ENCODE assay signal across 20 cellular contexts in genomic region chr5:179190851-179191505, GRCh38.
A peak's percentile ranks its signal among the peaks of the same experiment; 100 is the strongest.
DNase-seq lines count a peak whose midpoint lies in the region; ATAC-seq, FAIRE-seq and TF ChIP-seq lines count a peak whose summit lies in the region.
"Had no signal": no experiment of that assay in that cellular context is flagged by ENCODE, and none has a peak within 500 bp of the region (broad histone marks: within the 10 kb centered on the region; RNA-seq: fewer than 3 reads in every experiment).

No MANE protein-coding gene starts in this region.

- H3K36me3 Mint-ChIP-seq in Calu3 (ENCODE audit: insufficient read depth, unreplicated experiment) = no peaks in the 10 kb centered on the region
- H3K36me3 Mint-ChIP-seq: CD8-positive, alpha-beta memory T cell had no signal

- no peak overlapping the region for H4K91ac ChIP-seq in H1 (replicated peaks; ENCODE audit: insufficient read length, low read length)

- no peak overlapping the region for H3K18ac ChIP-seq in H1 (ENCODE audit: extremely low read depth, low read length)

- H3K4me3 Mint-ChIP-seq in Calu3 (ENCODE audit: low read depth, unreplicated experiment) = no peak overlapping the region
- H3K4me3 Mint-ChIP-seq: CD8-positive, alpha-beta memory T cell had no signal

- no peak for FAIRE-seq in H1 (lab: Jason Lieb, UNC)
- FAIRE-seq: D721Med had no signal

- 88% methylated on average over 24 of the region's 26 CpGs; no CpG with 5 or more reads in 1 of the 2 experiments for WGBS in H1 (ENCODE audit: extremely low coverage in 1 of 2, insufficient coverage in 1 of 2, insufficient read length in 1 of 2, insufficient replicate concordance in 2 of 2, low coverage in 1 of 2, low lambda C conversion rate in 2 of 2, missing lambda C conversion rate in 1 of 2), 2 experiments
- WGBS in liver = 58% methylated on average over 26 of the region's 26 CpGs

- CTCF ChIA-PET in H1 (lab: Charles Lee; ENCODE audit: partially characterized antibody) = interaction anchor here (0.6 to 1.6 kb wide), 6 partner anchors 12 to 460 kb away, joined by 3 to 6 read pairs (median 3); partner anchors contain the start of gene ZNF354A
- CTCF ChIA-PET in Calu3 (lab: Charles Lee) = interaction anchor here (0.6 kb wide), 1 partner anchor 745 kb away, joined by 7 read pairs; no protein-coding TSS in a partner anchor

- no peaks in the 10 kb centered on the region for H3K36me3 ChIP-seq in RWPE2 (ENCODE audit: low read depth)
- H3K36me3 ChIP-seq in H1 (ENCODE audit: control insufficient read depth in 2 of 4, insufficient read depth in 4 of 4, low read length in 3 of 4) = no peaks in the 10 kb centered on the region
- no peaks in the 10 kb centered on the region for H3K36me3 ChIP-seq in liver (ENCODE audit: control insufficient read depth in 4 of 4, insufficient read depth in 3 of 4, low read depth in 1 of 4, low read length in 3 of 4)

- TF ChIP-seq POLR2A in H1 (IDR thresholded peaks at IDR 0.05; ENCODE audit: control extremely low read depth in 1 of 2, low read depth in 2 of 2, low read length in 2 of 2) = no peak

- no peak overlapping the region for H4K5ac ChIP-seq in H1 (ENCODE audit: insufficient read length, low read depth, low read length)

- intact Hi-C loops in Calu3 (cut with micrococcal nuclease; ENCODE audit: unreplicated experiment) = no loop called here

- no peaks in the 10 kb centered on the region for H3K27me3 Mint-ChIP-seq in Calu3 (ENCODE audit: unreplicated experiment)

- no peak overlapping the region for H3K4me2 ChIP-seq in H1 (ENCODE audit: insufficient read depth in 1 of 2, low read depth in 2 of 2, low read length in 2 of 2)

- ATAC-seq in RWPE2 (ENCODE audit: low read depth) = no peak
- ATAC-seq in GM19455 (IDR thresholded peaks at IDR 0.05; ENCODE audit: unreplicated experiment) = no peak
- ATAC-seq: Panc1 had no signal

- no peak for TF ChIP-seq EP300 in H1 (IDR thresholded peaks at IDR 0.05; ENCODE audit: borderline replicate concordance in 1 of 2, low read depth in 2 of 2, low read length in 2 of 2)

- no peaks in the 10 kb centered on the region for H3K23me2 ChIP-seq in H1 (ENCODE audit: low read depth, low read length)

- H3K14ac ChIP-seq in H1 (ENCODE audit: insufficient read length) = no peak overlapping the region

- H3K27me3 ChIP-seq in RWPE2 (ENCODE audit: insufficient read depth, poor library complexity, severe bottlenecking) = no peaks in the 10 kb centered on the region
- no peaks in the 10 kb centered on the region for H3K27me3 ChIP-seq in H1 (replicated peaks in 1 of 4; ENCODE audit: control insufficient read depth in 3 of 4, extremely low read depth in 1 of 4, insufficient read depth in 3 of 4, low read length in 3 of 4)
- H3K27me3 ChIP-seq in liver (ENCODE audit: control insufficient read depth in 4 of 4, insufficient read depth in 4 of 4, low read length in 3 of 4) = no peaks in the 10 kb centered on the region

- no peak overlapping the region for H3K9ac ChIP-seq in H1 (replicated peaks in 1 of 4; ENCODE audit: extremely low read depth in 1 of 4, low read depth in 3 of 4, low read length in 3 of 4)
- no peak overlapping the region for H3K9ac ChIP-seq in liver (ENCODE audit: low read depth in 1 of 2, low read length in 2 of 2)
- H3K9ac ChIP-seq: GM23248 had no signal

- no peak overlapping the region for H3K56ac ChIP-seq in H1 (replicated peaks; ENCODE audit: insufficient read length, low read depth, low read length)

- H3K79me2 ChIP-seq in H1 (ENCODE audit: control insufficient read depth in 1 of 2, insufficient read depth in 2 of 2, low read length in 2 of 2) = no peaks in the 10 kb centered on the region

- H3K9me3 Mint-ChIP-seq in Calu3 (ENCODE audit: low read depth, unreplicated experiment) = peaks cover 20% of the 10 kb centered on the region
- H3K9me3 Mint-ChIP-seq: CD8-positive, alpha-beta memory T cell had no signal

- H2BK12ac ChIP-seq in H1 (ENCODE audit: low read depth, low read length) = 0 out of 2 replicates have a peak overlapping the region, but pooled peaks have one; percentile 27

- BruUV-seq in Calu3 (replicated peaks; lab: Mats Ljungman, UMichigan) = no TSS peak

- H2BK20ac ChIP-seq in H1 (ENCODE audit: low read length) = no peak overlapping the region; the same call in 1 of the 2 replicates

- H3K9me3 ChIP-seq in RWPE2 (ENCODE audit: severe bottlenecking) (peaks cover 10% of the 10 kb centered on the region), H1 (ENCODE audit: insufficient read depth in 2 of 2, low read depth in 1 of 2, low read length in 1 of 2) (no peaks in the 10 kb centered on the region), liver (ENCODE audit: control insufficient read depth in 4 of 4, low read length in 3 of 4) (no peaks in the 10 kb centered on the region)

- peak overlapping the region; percentile 22 for H4K8ac ChIP-seq in H1 (ENCODE audit: extremely low read depth, insufficient read depth, low read length)

- no peaks in the 10 kb centered on the region for H3K4me1 Mint-ChIP-seq in Calu3 (ENCODE audit: low read depth, unreplicated experiment)
- H3K4me1 Mint-ChIP-seq: CD8-positive, alpha-beta memory T cell had no signal

- H2BK120ac ChIP-seq in H1 (replicated peaks; ENCODE audit: low read depth, low read length) = no peak overlapping the region

- TF ChIP-seq RAD21 in H1 (IDR thresholded peaks at IDR 0.05 in 1 of 2, conservative IDR thresholded peaks at IDR 0.05 in 1 of 2; ENCODE audit: low read depth in 2 of 2, low read length in 2 of 2) (no peak), liver (IDR thresholded peaks at IDR 0.05) (no peak)

- no peak overlapping the region for H3K27ac Mint-ChIP-seq in Calu3 (ENCODE audit: unreplicated experiment)
- H3K27ac Mint-ChIP-seq: CD8-positive, alpha-beta memory T cell had no signal

- no peak overlapping the region for H3K27ac ChIP-seq in RWPE2 (ENCODE audit: poor library complexity, severe bottlenecking)
- no peak overlapping the region for H3K27ac ChIP-seq in H1 (ENCODE audit: low read depth, low read length)
- no peak overlapping the region for H3K27ac ChIP-seq in liver (ENCODE audit: low read depth in 1 of 2, low read length in 2 of 2)
- H3K27ac ChIP-seq: GM23248 had no signal

- POLR2A ChIA-PET in H1 (lab: Charles Lee; ENCODE audit: partially characterized antibody) = no interaction called here

- H3K4ac ChIP-seq in H1 (replicated peaks; ENCODE audit: insufficient read length, low read depth, low read length) = no peak overlapping the region

- H2AFZ ChIP-seq in H1 (ENCODE audit: low read length) = no peak overlapping the region
- H2AFZ ChIP-seq: GM23248 had no signal

- H3K23ac ChIP-seq in H1 (ENCODE audit: insufficient read length) = no peak overlapping the region

- H4K20me1 ChIP-seq in H1 (replicated peaks in 1 of 2; ENCODE audit: control insufficient read depth in 1 of 2, insufficient read depth in 2 of 2, low read length in 2 of 2) = peaks cover 0 to 2% of the 10 kb centered on the region in 2 experiments

- no peaks in the 10 kb centered on the region for H3K79me1 ChIP-seq in H1 (ENCODE audit: low read depth, low read length)

- H3K4me3 ChIP-seq in RWPE2 (ENCODE audit: severe bottlenecking) = no peak overlapping the region
- no peak overlapping the region for H3K4me3 ChIP-seq in H1 (ENCODE audit: extremely low read depth in 1 of 4, insufficient read depth in 2 of 4, low read depth in 3 of 4, low read length in 4 of 4)
- no peak overlapping the region for H3K4me3 ChIP-seq in liver (ENCODE audit: low read depth in 1 of 3, low read length in 3 of 3)
- H3K4me3 ChIP-seq: GM23248 had no signal

- H3K4me1 ChIP-seq in RWPE2 (ENCODE audit: insufficient read depth, poor library complexity, severe bottlenecking) = no peaks in the 10 kb centered on the region
- H3K4me1 ChIP-seq in H1 (replicated peaks in 1 of 4; ENCODE audit: control insufficient read depth in 3 of 4, insufficient read depth in 4 of 4, low read length in 3 of 4) = peaks cover 8 to 39% (median 27%) of the 10 kb centered on the region in 4 experiments
- H3K4me1 ChIP-seq in liver (ENCODE audit: control insufficient read depth in 4 of 4, insufficient read depth in 4 of 4, low read length in 3 of 4) = peaks cover 0 to 3% (median 0%) of the 10 kb centered on the region in 4 donors

- TF ChIP-seq CTCF in RWPE2 (IDR thresholded peaks at IDR 0.05; ENCODE audit: poor library complexity, severe bottlenecking) = no peak
- TF ChIP-seq CTCF in H1 (IDR thresholded peaks at IDR 0.05; ENCODE audit: control extremely low read depth in 1 of 3, insufficient read depth in 1 of 3, low read depth in 1 of 3, low read length in 3 of 3) = no peak
- no peak for TF ChIP-seq CTCF in liver (IDR thresholded peaks at IDR 0.05; ENCODE audit: low read depth, low read length, missing input control)
- no peak for TF ChIP-seq CTCF in Calu3 (IDR thresholded peaks at IDR 0.05; ENCODE audit: unreplicated experiment)

- H2BK15ac ChIP-seq in H1 (ENCODE audit: low read length) = peak overlapping the region; percentile 72; the same call in 1 of the 2 replicates

- DNase-seq in RWPE2 (ENCODE audit: low spot score) = peak; percentile 48
- no peak for DNase-seq in H1 (ENCODE audit: low read depth in 1 of 2, low spot score in 2 of 2)
- DNase-seq in retina = peak; percentile 37
- DNase-seq in Calu3 = no peak
- no peak for DNase-seq in EL
- DNase-seq in HK-2 (ENCODE audit: unreplicated experiment) = no peak
- DNase-seq: ACHN, C1 segment of cervical spinal cord, GM23248, KBM-7, NCI-H1105, NCI-H1694, NCI-H2081 treated with DMSO at 0.1 percent for 48 hours, NCI-H446 treated with DMSO at 0.1 percent for 48 hours, NCI-H69 had no signal

- no peak overlapping the region for H2BK5ac ChIP-seq in H1 (ENCODE audit: low read depth, low read length)

- H2AK5ac ChIP-seq in H1 (ENCODE audit: low read depth, low read length) = no peak overlapping the region

TF ChIP-seq in H1, 55 proteins besides CTCF, POLR2A, EP300 and RAD21:
- no peak for TF ChIP-seq NRF1 (IDR thresholded peaks at IDR 0.05; ENCODE audit: low read depth, low read length)

TF ChIP-seq in liver, 16 proteins besides CTCF, POLR2A, EP300 and RAD21:
- TF ChIP-seq NR2F2 (IDR thresholded peaks at IDR 0.05) = peak; percentile 70
- no peak for TF ChIP-seq YY1 (IDR thresholded peaks at IDR 0.05)
- no peak for TF ChIP-seq ZBTB33 (IDR thresholded peaks at IDR 0.05)

Comparison
In these comparisons a context has a peak if more than half of its experiments do, and no peak if none do; other contexts are left out.
1. DNase-seq: peak in RWPE2 (single experiment) and retina (single experiment); none in H1 (0 of 2), Calu3 (single experiment), EL (single experiment) and HK-2 (single experiment).